13 cellular contexts compared by ENCODE assay signal in the genomic region with DNA sequence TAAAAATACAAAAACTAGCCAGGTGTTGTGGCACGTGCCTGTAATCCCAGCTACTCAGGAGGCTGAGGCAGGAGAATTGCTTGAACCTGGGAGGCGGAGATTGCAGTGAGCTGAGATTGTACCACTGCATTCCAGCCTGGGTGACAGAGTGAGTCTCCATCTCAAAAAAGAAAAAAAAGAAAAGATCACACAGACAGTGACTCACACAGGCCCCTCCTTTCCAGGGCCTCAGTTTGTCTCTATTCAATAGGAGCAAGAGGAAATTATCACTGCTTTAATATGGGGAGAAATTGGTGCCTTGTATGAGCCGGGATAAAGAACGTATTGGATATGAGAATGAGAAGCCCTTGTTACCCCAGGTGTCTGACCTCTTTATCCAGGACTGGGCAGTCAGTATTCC. TPM values are rescaled to one million over a fixed set of nuclear protein-coding genes. Genes with fewer than 3 reads are reported as not detected.
"Had no signal": no experiment of that assay in that cellular context is flagged by ENCODE, and none has a peak within 500 bp of the region (broad histone marks: within the 10 kb centered on the region; RNA-seq: fewer than 3 reads in every experiment).

No MANE protein-coding gene starts in this region.

RNA-seq across cellular contexts. Expression of gene OR52B6, which starts 22.1 kb away (rescaled TPM):
- total RNA-seq: epithelial cell of proximal tubule; esophagus squamous epithelium; gastroesophageal sphincter; left cardiac atrium; left ventricle myocardium inferior; lower lobe of right lung; natural killer cell treated with Interleukin-12 subunit alpha and Interleukin-12 subunit beta and Interleukin-15 and Interleukin-18, amount 100 ng/mL, for 72 hours; pancreas; progenitor cell of endocrine pancreas; spleen; temporal lobe; ureter had no signal
- polyA plus RNA-seq: keratinocyte, pancreas, spleen had no signal

RNA-seq across cellular contexts. Expression of gene OR52H1, which starts 54.5 kb away (rescaled TPM):
- total RNA-seq: epithelial cell of proximal tubule; left cardiac atrium; left ventricle myocardium inferior; natural killer cell treated with Interleukin-12 subunit alpha and Interleukin-12 subunit beta and Interleukin-15 and Interleukin-18, amount 100 ng/mL, for 72 hours; temporal lobe had no signal
- polyA plus RNA-seq: keratinocyte, pancreas, spleen had no signal
